10 cellular contexts compared by ENCODE assay signal in genomic region chr5:177826073-177826472, GRCh38. TPM values are rescaled to one million over a fixed set of nuclear protein-coding genes. Genes with fewer than 3 reads are reported as not detected.
DNase-seq lines count a peak whose midpoint lies in the region; ATAC-seq and TF ChIP-seq lines count a peak whose summit lies in the region.
"Not testable (repeated sequence)": the region's sequence is repeated elsewhere in the genome, so short reads cannot be mapped to it uniquely, and the experiment has no call there.
"Had no signal": no experiment of that assay in that cellular context is flagged by ENCODE, and none has a peak within 500 bp of the region (broad histone marks: within the 10 kb centered on the region; RNA-seq: fewer than 3 reads in every experiment).

No MANE protein-coding gene starts in this region.

- H3K27me3 ChIP-seq in CD4-positive, alpha-beta T cell (ENCODE audit: control insufficient read depth, insufficient read depth, low read length); foreskin keratinocyte: not testable (repeated sequence)

- H3K9me3 ChIP-seq in CD4-positive, alpha-beta T cell (ENCODE audit: control insufficient read depth, low read length): not testable (repeated sequence)

- DNase-seq in CD4-positive, alpha-beta T cell: peak in 1 of 10 experiments; percentile 23
- DNase-seq in T-cell: peak in 14 of 34 experiments; percentile 3 to 53 (median 10)
- peak; percentile 61 for DNase-seq in activated CD4-positive, alpha-beta T cell treated with anti-CD3 and anti-CD28 coated beads, Interleukin-2, amount 10 ng/mL, durations not matched to agents 24 days and 14 days
- not testable (repeated sequence) for DNase-seq in activated T-cell treated with anti-CD3 and anti-CD28 coated beads, Interleukin-2, amount 50 U/mL, for 4 hours; activated naive CD8-positive, alpha-beta T cell treated with anti-CD3 and anti-CD28 coated beads, Interleukin-2, amount 10 ng/mL, durations not matched to agents 7 days and 5 days; foreskin keratinocyte; natural killer cell

- H3K27ac Mint-ChIP-seq in CD4-positive, alpha-beta T cell; T-cell; activated CD4-positive, alpha-beta T cell treated with anti-CD3 and anti-CD28 coated beads, Interleukin-2, amount 10 ng/mL, durations not matched to agents 24 days and 14 days; activated naive CD8-positive, alpha-beta T cell treated with anti-CD3 and anti-CD28 coated beads, Interleukin-2, amount 10 ng/mL, durations not matched to agents 7 days and 5 days; natural killer cell: not testable (repeated sequence)

- H3K36me3 Mint-ChIP-seq in CD4-positive, alpha-beta T cell (ENCODE audit: low read depth); T-cell; activated CD4-positive, alpha-beta T cell treated with anti-CD3 and anti-CD28 coated beads, Interleukin-2, amount 10 ng/mL, durations not matched to agents 24 days and 14 days (ENCODE audit: low read depth); activated T-cell treated with anti-CD3 and anti-CD28 coated beads, Interleukin-2, amount 50 U/mL, for 4 hours (ENCODE audit: insufficient read depth); activated naive CD8-positive, alpha-beta T cell treated with anti-CD3 and anti-CD28 coated beads, Interleukin-2, amount 10 ng/mL, durations not matched to agents 7 days and 5 days; natural killer cell: not testable (repeated sequence)

- not testable (repeated sequence) for H3K27me3 Mint-ChIP-seq in CD4-positive, alpha-beta T cell; T-cell; activated CD4-positive, alpha-beta T cell treated with anti-CD3 and anti-CD28 coated beads, Interleukin-2, amount 10 ng/mL, durations not matched to agents 24 days and 14 days; activated T-cell treated with anti-CD3 and anti-CD28 coated beads, Interleukin-2, amount 50 U/mL, for 4 hours (ENCODE audit: low read depth); activated naive CD8-positive, alpha-beta T cell treated with anti-CD3 and anti-CD28 coated beads, Interleukin-2, amount 10 ng/mL, durations not matched to agents 7 days and 5 days; natural killer cell (ENCODE audit: low read depth in 2 of 2)

- not testable (repeated sequence) for H3K9me3 Mint-ChIP-seq in CD4-positive, alpha-beta T cell; T-cell; activated CD4-positive, alpha-beta T cell treated with anti-CD3 and anti-CD28 coated beads, Interleukin-2, amount 10 ng/mL, durations not matched to agents 24 days and 14 days; activated T-cell treated with anti-CD3 and anti-CD28 coated beads, Interleukin-2, amount 50 U/mL, for 4 hours; activated naive CD8-positive, alpha-beta T cell treated with anti-CD3 and anti-CD28 coated beads, Interleukin-2, amount 10 ng/mL, durations not matched to agents 7 days and 5 days; natural killer cell

- not testable (repeated sequence) for H3K4me1 ChIP-seq in foreskin keratinocyte

- not testable (repeated sequence) for H3K27ac ChIP-seq in CD4-positive, alpha-beta T cell (ENCODE audit: low read depth, low read length); foreskin keratinocyte

- peak; percentile 97 for ATAC-seq in CD4-positive, alpha-beta T cell (ENCODE audit: poor library complexity)
- ATAC-seq in T-cell (replicated peaks in 1 of 4): peak; percentile 76 to 97 (median 91)
- peak; percentile 99 to 100 for ATAC-seq in activated T-cell treated with anti-CD3 and anti-CD28 coated beads, Interleukin-2, amount 50 U/mL, for 4 hours
- peak; percentile 71 for ATAC-seq in activated naive CD8-positive, alpha-beta T cell treated with anti-CD3 and anti-CD28 coated beads, Interleukin-2, amount 10 ng/mL, durations not matched to agents 7 days and 5 days (ENCODE audit: low read depth)
- ATAC-seq in foreskin keratinocyte: peak; percentile 45
- peak in 2 of 3 donors; percentile 50 to 54 for ATAC-seq in natural killer cell

- TF ChIP-seq CTCF in CD4-positive, alpha-beta T cell (IDR thresholded peaks at IDR 0.05); foreskin keratinocyte (conservative IDR thresholded peaks at IDR 0.05); natural killer cell (IDR thresholded peaks at IDR 0.05): not testable (repeated sequence)

- not testable (repeated sequence) for H3K4me1 Mint-ChIP-seq in CD4-positive, alpha-beta T cell (ENCODE audit: low read depth); T-cell; activated CD4-positive, alpha-beta T cell treated with anti-CD3 and anti-CD28 coated beads, Interleukin-2, amount 10 ng/mL, durations not matched to agents 24 days and 14 days; activated T-cell treated with anti-CD3 and anti-CD28 coated beads, Interleukin-2, amount 50 U/mL, for 4 hours (ENCODE audit: low read depth); activated naive CD8-positive, alpha-beta T cell treated with anti-CD3 and anti-CD28 coated beads, Interleukin-2, amount 10 ng/mL, durations not matched to agents 7 days and 5 days; natural killer cell

- CTCF ChIA-PET in CD4-positive, alpha-beta T cell (lab: Charles Lee); T-cell (lab: Charles Lee): not testable (repeated sequence)

- intact Hi-C loops in CD4-positive, alpha-beta T cell (cut with DNase I, micrococcal nuclease); activated CD4-positive, alpha-beta T cell treated with anti-CD3 and anti-CD28 coated beads, Interleukin-2, amount 10 ng/mL, durations not matched to agents 24 days and 14 days (cut with micrococcal nuclease); natural killer cell (cut with micrococcal nuclease): not testable (repeated sequence)

- POLR2A ChIA-PET in CD4-positive, alpha-beta T cell (lab: Charles Lee); T-cell (lab: Charles Lee); activated naive CD8-positive, alpha-beta T cell treated with anti-CD3 and anti-CD28 coated beads, Interleukin-2, amount 10 ng/mL, durations not matched to agents 7 days and 5 days (lab: Charles Lee): not testable (repeated sequence)

- H3K4me3 Mint-ChIP-seq in CD4-positive, alpha-beta T cell; T-cell; activated CD4-positive, alpha-beta T cell treated with anti-CD3 and anti-CD28 coated beads, Interleukin-2, amount 10 ng/mL, durations not matched to agents 24 days and 14 days; activated T-cell treated with anti-CD3 and anti-CD28 coated beads, Interleukin-2, amount 50 U/mL, for 4 hours; activated naive CD8-positive, alpha-beta T cell treated with anti-CD3 and anti-CD28 coated beads, Interleukin-2, amount 10 ng/mL, durations not matched to agents 7 days and 5 days; natural killer cell: not testable (repeated sequence)

RNA-seq across cellular contexts. Expression of gene FAM153A, which starts 43.4 kb away (rescaled TPM):
- 100 to 1,000 TPM; 106 to 115 TPM for total RNA-seq in CD4-positive, alpha-beta T cell
- total RNA-seq in T-cell: 10 to 100 TPM; 74.4 to 99.4 (median 93.8) TPM
- 12.8 and 13.1 TPM in 2 replicates for total RNA-seq in activated CD4-positive, alpha-beta T cell treated with anti-CD3 and anti-CD28 coated beads, Interleukin-2, amount 10 ng/mL, durations not matched to agents 24 days and 14 days
- total RNA-seq in activated T-cell treated with anti-CD3 and anti-CD28 coated beads, Interleukin-2, amount 50 U/mL, for 4 hours: 1 to 10 TPM; 2.9 to 7.0 (median 3.6) TPM
- total RNA-seq in activated naive CD8-positive, alpha-beta T cell treated with anti-CD3 and anti-CD28 coated beads, Interleukin-2, amount 10 ng/mL, durations not matched to agents 7 days and 5 days: 10 to 100 TPM; 41.7 to 42.0 TPM
- not detected in 2 replicates for total RNA-seq in foreskin keratinocyte
- polyA plus RNA-seq in foreskin keratinocyte: not detected in 2 replicates
- total RNA-seq in natural killer cell: 1 to 10 TPM in 1 of 3 donors, under 1 TPM in 2; 0.63 to 3.5 (median 0.85) TPM
- total RNA-seq: Caco-2, GM23338, H7 had no signal
- polyA plus RNA-seq: GM23338 had no signal

Comparison
In these comparisons a context has a peak if more than half of its experiments do, and no peak if none do; other contexts are left out.
1. ATAC-seq: peak in every context shown above with its lines; median percentile 100 in activated T-cell treated with anti-CD3 and anti-CD28 coated beads, Interleukin-2, amount 50 U/mL, for 4 hours; 97 in CD4-positive, alpha-beta T cell; 91 in T-cell; 71 in activated naive CD8-positive, alpha-beta T cell treated with anti-CD3 and anti-CD28 coated beads, Interleukin-2, amount 10 ng/mL, durations not matched to agents 7 days and 5 days; 52 in natural killer cell; 45 in foreskin keratinocyte.